Comparison of ENCODE assay signal across 1 cellular context in genomic region chr19:16111160-16111908, GRCh38.
TF ChIP-seq lines count a peak whose summit lies in the region.

Gene RAB8A (plus strand): TSS chr19:16111889. CDS start chr19:16111902, 13 bp downstream.

TF ChIP-seq in K562, 482 proteins besides CTCF, POLR2A, EP300 and RAD21 (continued from another document and continues in another):
- TF ChIP-seq CHD7 (IDR thresholded peaks at IDR 0.05; ENCODE audit: low read depth, low read length) = no peak
- no peak for TF ChIP-seq CREB3L1 (IDR thresholded peaks at IDR 0.05; ENCODE audit: borderline replicate concordance, low read depth)
- peak; percentile 37; the same call in 1 of the 2 replicates for TF ChIP-seq JUND (IDR thresholded peaks at IDR 0.05; ENCODE audit: borderline replicate concordance, low read depth, low read length)
- no peak; the same call in 2 of the 3 replicates for TF ChIP-seq JUND (tag; IDR thresholded peaks at IDR 0.05; ENCODE audit: borderline replicate concordance, low read depth, low read length)
- peak; percentile 75 for TF ChIP-seq POLR2B (IDR thresholded peaks at IDR 0.05; ENCODE audit: low read depth, partially characterized antibody)
- TF ChIP-seq IRF9 (tag; IDR thresholded peaks at IDR 0.05) = no peak
- TF ChIP-seq RBM15 (IDR thresholded peaks at IDR 0.05; ENCODE audit: insufficient read depth, low read length) = no peak
- no peak for TF ChIP-seq BMI1 (IDR thresholded peaks at IDR 0.05; ENCODE audit: low read length)
- TF ChIP-seq NR2C1 (IDR thresholded peaks at IDR 0.05) = no peak
- 0 out of 2 replicates have a peak, but pooled peaks have one; percentile 25 for TF ChIP-seq NR2C1 (tag; IDR thresholded peaks at IDR 0.05)
- no peak for TF ChIP-seq HNRNPK (IDR thresholded peaks at IDR 0.05; ENCODE audit: low read depth, low read length, poor library complexity, severe bottlenecking)
- no peak for TF ChIP-seq ZNF830 (CRISPR knock-in tag; IDR thresholded peaks at IDR 0.05)
- peak; percentile 40 for TF ChIP-seq ZFP36 (IDR thresholded peaks at IDR 0.05; ENCODE audit: low read depth, low read length, partially characterized antibody)
- no peak for TF ChIP-seq POU5F1 (IDR thresholded peaks at IDR 0.05; ENCODE audit: borderline replicate concordance, low read depth, low read length, partially characterized antibody)
- peak; percentile 75 for TF ChIP-seq TBP (optimal IDR thresholded peaks at IDR 0.05; ENCODE audit: low read depth, low read length)
- TF ChIP-seq DIDO1 (tag; IDR thresholded peaks at IDR 0.05; ENCODE audit: low read depth) = no peak
- TF ChIP-seq RNF219 (CRISPR knock-in tag; IDR thresholded peaks at IDR 0.05) = no peak
- peak; percentile 98 for TF ChIP-seq CREM (IDR thresholded peaks at IDR 0.05; ENCODE audit: low read depth)
- TF ChIP-seq ARID2 (IDR thresholded peaks at IDR 0.05) = no peak
- TF ChIP-seq FOXJ2 (tag; IDR thresholded peaks at IDR 0.05) = no peak
- TF ChIP-seq ZNF121 (CRISPR knock-in tag; conservative IDR thresholded peaks at IDR 0.05) = no peak
- no peak for TF ChIP-seq SMARCB1 (IDR thresholded peaks at IDR 0.05; ENCODE audit: insufficient read length, low read depth)
- TF ChIP-seq HOMEZ (CRISPR knock-in tag; IDR thresholded peaks at IDR 0.05) = no peak
- TF ChIP-seq MYNN (IDR thresholded peaks at IDR 0.05) = no peak
- TF ChIP-seq MYNN (CRISPR knock-in tag; IDR thresholded peaks at IDR 0.05) = no peak
- TF ChIP-seq KAT7 (CRISPR knock-in tag; IDR thresholded peaks at IDR 0.05; ENCODE audit: borderline replicate concordance) = no peak
- no peak for TF ChIP-seq AFF1 (IDR thresholded peaks at IDR 0.05; ENCODE audit: low read depth in 1 of 2, partially characterized antibody in 2 of 2)
- no peak for TF ChIP-seq NCOA6 (IDR thresholded peaks at IDR 0.05)
- no peak; a peak in 2 of 4 replicates for TF ChIP-seq SRF (CRISPR knock-in tag; IDR thresholded peaks at IDR 0.05)
- no peak for TF ChIP-seq TAF9B (IDR thresholded peaks at IDR 0.05; ENCODE audit: partially characterized antibody)
- TF ChIP-seq PHB2 (IDR thresholded peaks at IDR 0.05; ENCODE audit: low read depth) = no peak
- no peak for TF ChIP-seq POLR2AphosphoS2 (IDR thresholded peaks at IDR 0.05; ENCODE audit: low read length)
- no peak for TF ChIP-seq SFPQ (IDR thresholded peaks at IDR 0.05; ENCODE audit: low read depth, low read length)
- TF ChIP-seq CBX1 (IDR thresholded peaks at IDR 0.05; ENCODE audit: low read depth) = peak; percentile 83; the same call in 1 of the 2 replicates
